19 cellular contexts compared by ENCODE assay signal in genomic region chr1:78501203-78501602, GRCh38. TPM values are rescaled to one million over a fixed set of nuclear protein-coding genes. Genes with fewer than 3 reads are reported as not detected.
DNase-seq lines count a peak whose midpoint lies in the region; ATAC-seq and TF ChIP-seq lines count a peak whose summit lies in the region.
"Had no signal": no experiment of that assay in that cellular context is flagged by ENCODE, and none has a peak within 500 bp of the region (broad histone marks: within the 10 kb centered on the region; RNA-seq: fewer than 3 reads in every experiment).

No MANE protein-coding gene starts in this region.

- H3F3A ChIP-seq in PC-3 (ENCODE audit: low read length, unreplicated experiment): no peaks in the 10 kb centered on the region

- no peak overlapping the region for H3K9ac ChIP-seq in PC-3 (ENCODE audit: low read length)

- ATAC-seq in PC-3 (peak; percentile 87), left colon (peak; percentile 43), HG03159 (IDR thresholded peaks at IDR 0.05; ENCODE audit: unreplicated experiment) (no peak), GM18498 (IDR thresholded peaks at IDR 0.05; ENCODE audit: unreplicated experiment) (no peak), sciatic nerve (no peak)
- ATAC-seq: GM12878, GM23338, HCT116 had no signal

- H3K27ac ChIP-seq in PC-3 (ENCODE audit: low read length): peak overlapping the region; percentile 21; the same call in 1 of the 2 replicates

- no TSS peak for BruUV-seq in PC-3 (replicated peaks; lab: Mats Ljungman, UMichigan)

- no peaks in the 10 kb centered on the region for H3K9me3 ChIP-seq in PC-3 (ENCODE audit: low read length)

- POLR2A ChIA-PET in PC-3 (lab: Charles Lee; ENCODE audit: unreplicated experiment): interaction anchor here (0.6 to 0.7 kb wide), 2 partner anchors 28 to 264 kb away, joined by 4 read pairs; no protein-coding TSS in a partner anchor

- DNase-seq in NCI-H510A treated with DMSO at 0.1 percent for 48 hours (lab: John Stamatoyannopoulos, UW) (peak; percentile 85), NCI-H510A (lab: John Stamatoyannopoulos, UW) (no peak), LNCaP clone FGC (ENCODE audit: low read depth) (peak; percentile 98), PC-3 (peak; percentile 22), left colon (no peak), sciatic nerve (ENCODE audit: low spot score) (no peak)
- DNase-seq: C1 segment of cervical spinal cord; Calu3; CD4-positive, alpha-beta memory T cell; COR-L47; DMS79; EL; GDM1; H9 had no signal

- CTCF ChIA-PET in PC-3 (lab: Charles Lee): interaction anchor here (0.6 kb wide), 1 partner anchor 197 kb away, joined by 3 read pairs; no protein-coding TSS in a partner anchor

- H3K4me2 ChIP-seq in PC-3 (ENCODE audit: low read length): no peak overlapping the region
- H3K4me2 ChIP-seq: GM23338 had no signal

- H3K4me1 ChIP-seq in PC-3 (ENCODE audit: insufficient read depth, low read length): peaks cover 18% of the 10 kb centered on the region; the same call in 1 of the 2 replicates

- no peaks in the 10 kb centered on the region for H3K9me2 ChIP-seq in PC-3 (replicated peaks; ENCODE audit: low read length)

- intact Hi-C loops in PC-3 (cut with micrococcal nuclease) (loop anchor here (2.0 to 5.0 kb wide), 3 partner anchors 28 to 356 kb away; no protein-coding TSS in a partner anchor), left colon (cut with DNase I, micrococcal nuclease) (no loop called here), sciatic nerve (cut with DNase I) (no loop called here)

- peaks cover 57% of the 10 kb centered on the region for H3K79me2 ChIP-seq in PC-3 (ENCODE audit: low read length)

- H2AFZ ChIP-seq in PC-3 (ENCODE audit: low read length): no peak overlapping the region
- H2AFZ ChIP-seq: GM23338 had no signal

- no peaks in the 10 kb centered on the region for H3K36me3 ChIP-seq in PC-3 (ENCODE audit: low read depth, low read length)

- H3K4me3 ChIP-seq in LNCaP clone FGC (ENCODE audit: low read depth, low read length) (no peak overlapping the region; the same call in 1 of the 2 replicates), PC-3 (ENCODE audit: low read length) (no peak overlapping the region)
- H3K4me3 ChIP-seq: GM12878, GM23338 had no signal

- no peaks in the 10 kb centered on the region for H3K27me3 ChIP-seq in PC-3 (ENCODE audit: low read length)

- H4K20me1 ChIP-seq in PC-3 (ENCODE audit: low read length): no peaks in the 10 kb centered on the region

- TF ChIP-seq CTCF in LNCaP clone FGC (IDR thresholded peaks at IDR 0.05; ENCODE audit: control insufficient read depth, extremely low read depth, insufficient read depth) (no peak), PC-3 (conservative IDR thresholded peaks at IDR 0.05; ENCODE audit: low read depth, low read length) (no peak)

RNA-seq across cellular contexts. Expression of gene PTGFR, which starts 10.4 kb away (rescaled TPM):
- 6.8 and 7.8 TPM in 2 replicates for total RNA-seq in PC-3 (2014; rRNA removed)
- under 1 TPM; 0.18 to 0.87 TPM for total RNA-seq in left colon
- total RNA-seq in sciatic nerve: 57.2 TPM
- total RNA-seq: CD4-positive, alpha-beta memory T cell; GM12878; H9 had no signal

Comparison
In these comparisons a context has a peak if more than half of its experiments do, and no peak if none do; other contexts are left out.
1. DNase-seq: peak in NCI-H510A treated with DMSO at 0.1 percent for 48 hours (single experiment), LNCaP clone FGC (single experiment) and PC-3 (single experiment); none in NCI-H510A (single experiment), left colon (0 of 2) and sciatic nerve (single experiment).
2. ATAC-seq: peak in PC-3 (single experiment) and left colon (single experiment); none in HG03159 (single experiment), GM18498 (single experiment) and sciatic nerve (single experiment).